In the genomic region with DNA sequence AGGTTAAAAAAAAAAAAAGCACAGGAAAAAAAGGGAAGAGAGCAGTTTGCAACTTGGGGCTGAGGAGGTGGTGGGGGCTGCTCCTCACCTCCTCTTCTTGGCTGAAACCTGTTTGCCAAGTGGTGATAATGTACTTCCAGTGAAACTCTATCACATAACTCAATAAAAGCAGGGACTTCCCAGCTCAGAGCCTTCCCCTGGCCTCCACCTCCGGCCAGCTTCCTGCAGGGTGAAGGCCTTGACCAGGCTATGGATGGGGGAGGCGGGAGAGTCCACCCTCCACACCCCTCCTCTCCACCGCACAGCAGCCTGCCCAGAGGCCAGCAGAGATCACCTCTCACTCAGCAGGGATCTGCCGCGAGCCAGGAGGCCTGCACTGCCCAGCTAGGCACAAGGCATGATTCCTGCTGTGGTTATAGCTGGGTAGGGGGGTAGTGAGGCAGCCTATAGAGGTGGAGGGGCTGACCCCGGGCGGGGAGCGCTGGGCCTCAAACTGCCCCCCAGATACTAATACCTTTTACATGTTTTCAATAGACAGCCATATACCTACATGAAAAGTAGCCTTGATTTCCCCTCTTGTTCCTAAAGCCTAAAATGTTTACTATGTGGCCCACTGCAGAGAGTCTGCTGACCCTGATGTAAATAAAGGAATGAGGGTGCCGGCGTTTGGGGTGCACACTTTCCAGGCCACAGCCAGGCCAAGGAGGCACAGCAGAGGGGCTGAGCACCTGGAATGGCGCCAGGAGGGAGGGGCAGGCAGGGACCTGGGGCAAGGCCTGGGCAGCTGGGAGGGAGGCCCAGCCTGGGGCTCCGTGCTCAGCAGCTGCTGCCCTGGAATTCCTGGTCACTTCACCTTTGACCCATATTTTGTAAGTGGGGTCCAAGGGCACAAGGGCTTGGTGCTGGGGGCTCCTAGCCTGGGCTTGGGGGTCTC, we compare ENCODE assay signal across 1 cellular context.
TF ChIP-seq lines count a peak whose summit lies in the region.

No MANE protein-coding gene starts in this region.

TF ChIP-seq in HepG2, 621 proteins besides CTCF, POLR2A, EP300 and RAD21 (continued from another document and continues in another):
- TF ChIP-seq, protein P1, sequence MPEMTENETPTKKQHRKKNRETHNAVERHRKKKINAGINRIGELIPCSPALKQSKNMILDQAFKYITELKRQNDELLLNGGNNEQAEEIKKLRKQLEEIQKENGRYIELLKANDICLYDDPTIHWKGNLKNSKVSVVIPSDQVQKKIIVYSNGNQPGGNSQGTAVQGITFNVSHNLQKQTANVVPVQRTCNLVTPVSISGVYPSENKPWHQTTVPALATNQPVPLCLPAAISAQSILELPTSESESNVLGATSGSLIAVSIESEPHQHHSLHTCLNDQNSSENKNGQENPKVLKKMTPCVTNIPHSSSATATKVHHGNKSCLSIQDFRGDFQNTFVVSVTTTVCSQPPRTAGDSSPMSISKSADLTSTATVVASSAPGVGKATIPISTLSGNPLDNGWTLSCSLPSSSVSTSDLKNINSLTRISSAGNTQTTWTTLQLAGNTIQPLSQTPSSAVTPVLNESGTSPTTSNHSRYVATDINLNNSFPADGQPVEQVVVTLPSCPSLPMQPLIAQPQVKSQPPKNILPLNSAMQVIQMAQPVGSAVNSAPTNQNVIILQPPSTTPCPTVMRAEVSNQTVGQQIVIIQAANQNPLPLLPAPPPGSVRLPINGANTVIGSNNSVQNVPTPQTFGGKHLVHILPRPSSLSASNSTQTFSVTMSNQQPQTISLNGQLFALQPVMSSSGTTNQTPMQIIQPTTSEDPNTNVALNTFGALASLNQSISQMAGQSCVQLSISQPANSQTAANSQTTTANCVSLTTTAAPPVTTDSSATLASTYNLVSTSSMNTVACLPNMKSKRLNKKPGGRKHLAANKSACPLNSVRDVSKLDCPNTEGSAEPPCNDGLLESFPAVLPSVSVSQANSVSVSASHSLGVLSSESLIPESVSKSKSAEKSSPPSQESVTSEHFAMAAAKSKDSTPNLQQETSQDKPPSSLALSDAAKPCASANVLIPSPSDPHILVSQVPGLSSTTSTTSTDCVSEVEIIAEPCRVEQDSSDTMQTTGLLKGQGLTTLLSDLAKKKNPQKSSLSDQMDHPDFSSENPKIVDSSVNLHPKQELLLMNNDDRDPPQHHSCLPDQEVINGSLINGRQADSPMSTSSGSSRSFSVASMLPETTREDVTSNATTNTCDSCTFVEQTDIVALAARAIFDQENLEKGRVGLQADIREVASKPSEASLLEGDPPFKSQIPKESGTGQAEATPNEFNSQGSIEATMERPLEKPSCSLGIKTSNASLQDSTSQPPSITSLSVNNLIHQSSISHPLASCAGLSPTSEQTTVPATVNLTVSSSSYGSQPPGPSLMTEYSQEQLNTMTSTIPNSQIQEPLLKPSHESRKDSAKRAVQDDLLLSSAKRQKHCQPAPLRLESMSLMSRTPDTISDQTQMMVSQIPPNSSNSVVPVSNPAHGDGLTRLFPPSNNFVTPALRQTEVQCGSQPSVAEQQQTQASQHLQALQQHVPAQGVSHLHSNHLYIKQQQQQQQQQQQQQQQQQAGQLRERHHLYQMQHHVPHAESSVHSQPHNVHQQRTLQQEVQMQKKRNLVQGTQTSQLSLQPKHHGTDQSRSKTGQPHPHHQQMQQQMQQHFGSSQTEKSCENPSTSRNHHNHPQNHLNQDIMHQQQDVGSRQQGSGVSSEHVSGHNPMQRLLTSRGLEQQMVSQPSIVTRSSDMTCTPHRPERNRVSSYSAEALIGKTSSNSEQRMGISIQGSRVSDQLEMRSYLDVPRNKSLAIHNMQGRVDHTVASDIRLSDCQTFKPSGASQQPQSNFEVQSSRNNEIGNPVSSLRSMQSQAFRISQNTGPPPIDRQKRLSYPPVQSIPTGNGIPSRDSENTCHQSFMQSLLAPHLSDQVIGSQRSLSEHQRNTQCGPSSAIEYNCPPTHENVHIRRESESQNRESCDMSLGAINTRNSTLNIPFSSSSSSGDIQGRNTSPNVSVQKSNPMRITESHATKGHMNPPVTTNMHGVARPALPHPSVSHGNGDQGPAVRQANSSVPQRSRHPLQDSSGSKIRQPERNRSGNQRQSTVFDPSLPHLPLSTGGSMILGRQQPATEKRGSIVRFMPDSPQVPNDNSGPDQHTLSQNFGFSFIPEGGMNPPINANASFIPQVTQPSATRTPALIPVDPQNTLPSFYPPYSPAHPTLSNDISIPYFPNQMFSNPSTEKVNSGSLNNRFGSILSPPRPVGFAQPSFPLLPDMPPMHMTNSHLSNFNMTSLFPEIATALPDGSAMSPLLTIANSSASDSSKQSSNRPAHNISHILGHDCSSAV (CRISPR knock-in tag; IDR thresholded peaks at IDR 0.05; ENCODE audit: borderline replicate concordance): no peak
- TF ChIP-seq BORCS8-MEF2B (CRISPR knock-in tag; IDR thresholded peaks at IDR 0.05) (no peak; the same call in 1 of the 2 replicates), ZMYM3 (CRISPR knock-in tag; IDR thresholded peaks at IDR 0.05) (no peak), IKZF4 (CRISPR knock-in tag; IDR thresholded peaks at IDR 0.05; ENCODE audit: borderline replicate concordance, low read depth, not compliant biosample characterization) (no peak), ZBTB49 (CRISPR knock-in tag; IDR thresholded peaks at IDR 0.05; ENCODE audit: borderline replicate concordance) (no peak), ZNF136 (CRISPR knock-in tag; IDR thresholded peaks at IDR 0.05; ENCODE audit: low read depth) (no peak), KMT2B (CRISPR knock-in tag; IDR thresholded peaks at IDR 0.05) (no peak), MLX (CRISPR knock-in tag; IDR thresholded peaks at IDR 0.05) (peak; percentile 75; the same call in 1 of the 2 replicates), ARID2 (CRISPR knock-in tag; IDR thresholded peaks at IDR 0.05; ENCODE audit: borderline replicate concordance) (no peak), ZNF83 (CRISPR knock-in tag; IDR thresholded peaks at IDR 0.05; ENCODE audit: borderline replicate concordance) (no peak), HOXA5 (CRISPR knock-in tag; IDR thresholded peaks at IDR 0.05) (0 out of 2 replicates have a peak, but pooled peaks have one; percentile 31), ELF1 (CRISPR knock-in tag; IDR thresholded peaks at IDR 0.05) (no peak; the same call in 1 of the 2 replicates), GATA4 (IDR thresholded peaks at IDR 0.05; ENCODE audit: borderline replicate concordance, low read depth) (no peak), ATF3 (CRISPR knock-in tag; IDR thresholded peaks at IDR 0.05) (no peak), NFE2L2 (IDR thresholded peaks at IDR 0.05; ENCODE audit: low read length) (no peak), MZF1 (CRISPR knock-in tag; IDR thresholded peaks at IDR 0.05; ENCODE audit: borderline replicate concordance) (no peak)
- TF ChIP-seq, protein P2, sequence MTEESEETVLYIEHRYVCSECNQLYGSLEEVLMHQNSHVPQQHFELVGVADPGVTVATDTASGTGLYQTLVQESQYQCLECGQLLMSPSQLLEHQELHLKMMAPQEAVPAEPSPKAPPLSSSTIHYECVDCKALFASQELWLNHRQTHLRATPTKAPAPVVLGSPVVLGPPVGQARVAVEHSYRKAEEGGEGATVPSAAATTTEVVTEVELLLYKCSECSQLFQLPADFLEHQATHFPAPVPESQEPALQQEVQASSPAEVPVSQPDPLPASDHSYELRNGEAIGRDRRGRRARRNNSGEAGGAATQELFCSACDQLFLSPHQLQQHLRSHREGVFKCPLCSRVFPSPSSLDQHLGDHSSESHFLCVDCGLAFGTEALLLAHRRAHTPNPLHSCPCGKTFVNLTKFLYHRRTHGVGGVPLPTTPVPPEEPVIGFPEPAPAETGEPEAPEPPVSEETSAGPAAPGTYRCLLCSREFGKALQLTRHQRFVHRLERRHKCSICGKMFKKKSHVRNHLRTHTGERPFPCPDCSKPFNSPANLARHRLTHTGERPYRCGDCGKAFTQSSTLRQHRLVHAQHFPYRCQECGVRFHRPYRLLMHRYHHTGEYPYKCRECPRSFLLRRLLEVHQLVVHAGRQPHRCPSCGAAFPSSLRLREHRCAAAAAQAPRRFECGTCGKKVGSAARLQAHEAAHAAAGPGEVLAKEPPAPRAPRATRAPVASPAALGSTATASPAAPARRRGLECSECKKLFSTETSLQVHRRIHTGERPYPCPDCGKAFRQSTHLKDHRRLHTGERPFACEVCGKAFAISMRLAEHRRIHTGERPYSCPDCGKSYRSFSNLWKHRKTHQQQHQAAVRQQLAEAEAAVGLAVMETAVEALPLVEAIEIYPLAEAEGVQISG (CRISPR knock-in tag; IDR thresholded peaks at IDR 0.05): peak; percentile 73
- TF ChIP-seq, protein P3, sequence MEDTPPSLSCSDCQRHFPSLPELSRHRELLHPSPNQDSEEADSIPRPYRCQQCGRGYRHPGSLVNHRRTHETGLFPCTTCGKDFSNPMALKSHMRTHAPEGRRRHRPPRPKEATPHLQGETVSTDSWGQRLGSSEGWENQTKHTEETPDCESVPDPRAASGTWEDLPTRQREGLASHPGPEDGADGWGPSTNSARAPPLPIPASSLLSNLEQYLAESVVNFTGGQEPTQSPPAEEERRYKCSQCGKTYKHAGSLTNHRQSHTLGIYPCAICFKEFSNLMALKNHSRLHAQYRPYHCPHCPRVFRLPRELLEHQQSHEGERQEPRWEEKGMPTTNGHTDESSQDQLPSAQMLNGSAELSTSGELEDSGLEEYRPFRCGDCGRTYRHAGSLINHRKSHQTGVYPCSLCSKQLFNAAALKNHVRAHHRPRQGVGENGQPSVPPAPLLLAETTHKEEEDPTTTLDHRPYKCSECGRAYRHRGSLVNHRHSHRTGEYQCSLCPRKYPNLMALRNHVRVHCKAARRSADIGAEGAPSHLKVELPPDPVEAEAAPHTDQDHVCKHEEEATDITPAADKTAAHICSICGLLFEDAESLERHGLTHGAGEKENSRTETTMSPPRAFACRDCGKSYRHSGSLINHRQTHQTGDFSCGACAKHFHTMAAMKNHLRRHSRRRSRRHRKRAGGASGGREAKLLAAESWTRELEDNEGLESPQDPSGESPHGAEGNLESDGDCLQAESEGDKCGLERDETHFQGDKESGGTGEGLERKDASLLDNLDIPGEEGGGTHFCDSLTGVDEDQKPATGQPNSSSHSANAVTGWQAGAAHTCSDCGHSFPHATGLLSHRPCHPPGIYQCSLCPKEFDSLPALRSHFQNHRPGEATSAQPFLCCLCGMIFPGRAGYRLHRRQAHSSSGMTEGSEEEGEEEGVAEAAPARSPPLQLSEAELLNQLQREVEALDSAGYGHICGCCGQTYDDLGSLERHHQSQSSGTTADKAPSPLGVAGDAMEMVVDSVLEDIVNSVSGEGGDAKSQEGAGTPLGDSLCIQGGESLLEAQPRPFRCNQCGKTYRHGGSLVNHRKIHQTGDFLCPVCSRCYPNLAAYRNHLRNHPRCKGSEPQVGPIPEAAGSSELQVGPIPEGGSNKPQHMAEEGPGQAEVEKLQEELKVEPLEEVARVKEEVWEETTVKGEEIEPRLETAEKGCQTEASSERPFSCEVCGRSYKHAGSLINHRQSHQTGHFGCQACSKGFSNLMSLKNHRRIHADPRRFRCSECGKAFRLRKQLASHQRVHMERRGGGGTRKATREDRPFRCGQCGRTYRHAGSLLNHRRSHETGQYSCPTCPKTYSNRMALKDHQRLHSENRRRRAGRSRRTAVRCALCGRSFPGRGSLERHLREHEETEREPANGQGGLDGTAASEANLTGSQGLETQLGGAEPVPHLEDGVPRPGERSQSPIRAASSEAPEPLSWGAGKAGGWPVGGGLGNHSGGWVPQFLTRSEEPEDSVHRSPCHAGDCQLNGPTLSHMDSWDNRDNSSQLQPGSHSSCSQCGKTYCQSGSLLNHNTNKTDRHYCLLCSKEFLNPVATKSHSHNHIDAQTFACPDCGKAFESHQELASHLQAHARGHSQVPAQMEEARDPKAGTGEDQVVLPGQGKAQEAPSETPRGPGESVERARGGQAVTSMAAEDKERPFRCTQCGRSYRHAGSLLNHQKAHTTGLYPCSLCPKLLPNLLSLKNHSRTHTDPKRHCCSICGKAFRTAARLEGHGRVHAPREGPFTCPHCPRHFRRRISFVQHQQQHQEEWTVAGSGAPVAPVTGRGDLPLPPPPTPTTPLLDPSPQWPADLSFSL (CRISPR knock-in tag; IDR thresholded peaks at IDR 0.05): no peak
- TF ChIP-seq, protein P4, sequence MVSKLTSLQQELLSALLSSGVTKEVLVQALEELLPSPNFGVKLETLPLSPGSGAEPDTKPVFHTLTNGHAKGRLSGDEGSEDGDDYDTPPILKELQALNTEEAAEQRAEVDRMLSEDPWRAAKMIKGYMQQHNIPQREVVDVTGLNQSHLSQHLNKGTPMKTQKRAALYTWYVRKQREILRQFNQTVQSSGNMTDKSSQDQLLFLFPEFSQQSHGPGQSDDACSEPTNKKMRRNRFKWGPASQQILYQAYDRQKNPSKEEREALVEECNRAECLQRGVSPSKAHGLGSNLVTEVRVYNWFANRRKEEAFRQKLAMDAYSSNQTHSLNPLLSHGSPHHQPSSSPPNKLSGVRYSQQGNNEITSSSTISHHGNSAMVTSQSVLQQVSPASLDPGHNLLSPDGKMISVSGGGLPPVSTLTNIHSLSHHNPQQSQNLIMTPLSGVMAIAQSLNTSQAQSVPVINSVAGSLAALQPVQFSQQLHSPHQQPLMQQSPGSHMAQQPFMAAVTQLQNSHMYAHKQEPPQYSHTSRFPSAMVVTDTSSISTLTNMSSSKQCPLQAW (CRISPR knock-in tag; IDR thresholded peaks at IDR 0.05): no peak
- TF ChIP-seq, protein P5, sequence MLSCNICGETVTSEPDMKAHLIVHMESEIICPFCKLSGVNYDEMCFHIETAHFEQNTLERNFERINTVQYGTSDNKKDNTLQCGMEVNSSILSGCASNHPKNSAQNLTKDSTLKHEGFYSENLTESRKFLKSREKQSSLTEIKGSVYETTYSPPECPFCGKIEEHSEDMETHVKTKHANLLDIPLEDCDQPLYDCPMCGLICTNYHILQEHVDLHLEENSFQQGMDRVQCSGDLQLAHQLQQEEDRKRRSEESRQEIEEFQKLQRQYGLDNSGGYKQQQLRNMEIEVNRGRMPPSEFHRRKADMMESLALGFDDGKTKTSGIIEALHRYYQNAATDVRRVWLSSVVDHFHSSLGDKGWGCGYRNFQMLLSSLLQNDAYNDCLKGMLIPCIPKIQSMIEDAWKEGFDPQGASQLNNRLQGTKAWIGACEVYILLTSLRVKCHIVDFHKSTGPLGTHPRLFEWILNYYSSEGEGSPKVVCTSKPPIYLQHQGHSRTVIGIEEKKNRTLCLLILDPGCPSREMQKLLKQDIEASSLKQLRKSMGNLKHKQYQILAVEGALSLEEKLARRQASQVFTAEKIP (CRISPR knock-in tag; IDR thresholded peaks at IDR 0.05; ENCODE audit: borderline replicate concordance): no peak
